Comparison of ENCODE assay signal across 1 cellular context in the genomic region with DNA sequence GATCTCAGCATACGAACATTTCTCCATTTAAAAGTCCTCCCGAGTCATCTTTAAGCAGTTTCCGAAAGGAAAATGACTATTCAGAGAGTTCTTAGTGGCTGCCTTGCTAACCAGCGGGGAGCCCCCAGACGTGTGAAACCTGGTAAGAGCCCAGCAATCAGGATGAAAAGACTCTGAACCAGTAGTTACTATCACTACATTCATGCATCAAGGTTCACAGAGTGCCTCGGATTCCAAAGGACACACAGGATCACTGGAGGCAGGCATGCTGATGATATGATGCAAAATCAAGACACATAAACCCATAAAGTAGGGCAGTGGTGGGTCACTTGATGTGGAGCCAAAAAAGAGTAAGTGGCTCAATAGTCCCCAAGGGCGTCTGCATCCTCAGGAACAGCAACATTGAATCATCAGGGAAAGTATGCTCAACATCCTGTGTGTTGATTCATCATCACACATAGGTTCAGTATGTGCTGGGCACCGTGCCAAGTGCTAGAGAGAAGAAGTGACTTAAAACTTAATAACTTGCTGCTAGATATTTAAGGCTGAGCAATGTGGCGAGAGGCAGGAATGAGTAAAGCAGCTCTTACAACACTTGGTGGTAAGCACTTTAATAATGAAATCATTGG.
TF ChIP-seq lines count a peak whose summit lies in the region.

No MANE protein-coding gene starts in this region.

TF ChIP-seq in endothelial cell of umbilical vein, 7 proteins besides CTCF, POLR2A, EP300 and RAD21 (continued from another document):
- peak; percentile 3 for TF ChIP-seq MYC (IDR thresholded peaks at IDR 0.05; ENCODE audit: low read depth, low read length)
- TF ChIP-seq, protein P1, sequence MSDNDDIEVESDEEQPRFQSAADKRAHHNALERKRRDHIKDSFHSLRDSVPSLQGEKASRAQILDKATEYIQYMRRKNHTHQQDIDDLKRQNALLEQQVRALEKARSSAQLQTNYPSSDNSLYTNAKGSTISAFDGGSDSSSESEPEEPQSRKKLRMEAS (IDR thresholded peaks at IDR 0.05; ENCODE audit: insufficient read depth, insufficient read length), result no peak
- TF ChIP-seq EZH2 (IDR thresholded peaks at IDR 0.05; ENCODE audit: borderline replicate concordance, low read depth, low read length, severe bottlenecking), result no peak
- peak; percentile 95 for TF ChIP-seq POLR2AphosphoS5 (IDR thresholded peaks at IDR 0.05; ENCODE audit: insufficient read depth, low read depth, low read length)
